Comparison of ENCODE assay signal across 37 cellular contexts in genomic region chr17:34397265-34397664, GRCh38. TPM values are rescaled to one million over a fixed set of nuclear protein-coding genes. Genes with fewer than 3 reads are reported as not detected.
"Had no signal": no experiment of that assay in that cellular context is flagged by ENCODE, and none has a peak within 500 bp of the region (broad histone marks: within the 10 kb centered on the region; RNA-seq: fewer than 3 reads in every experiment).

No MANE protein-coding gene starts in this region.

- H3K79me2 ChIP-seq: parathyroid adenoma had no signal

- H3K4me1 ChIP-seq: colonic mucosa, gastroesophageal sphincter, parathyroid adenoma, psoas muscle, sigmoid colon, stomach, thyroid gland, upper lobe of left lung, vagina had no signal

- H3K27ac Mint-ChIP-seq: activated T-cell treated with anti-CD3 and anti-CD28 coated beads, Interleukin-2, amount 50 U/mL, for 24 hours; immature natural killer cell; naive thymus-derived CD8-positive, alpha-beta T cell; neural progenitor cell; stimulated activated effector memory CD8-positive, alpha-beta T cell treated with anti-CD3 and anti-CD28 coated beads, Interleukin-12 subunit alpha, Interleukin-12 subunit beta, amount 100 ng/mL, for 72 hours had no signal

- H3K9me3 ChIP-seq: colonic mucosa, gastroesophageal sphincter, psoas muscle, sigmoid colon, stomach, thyroid gland, upper lobe of left lung, vagina had no signal

- H3K4me3 Mint-ChIP-seq: activated T-cell treated with anti-CD3 and anti-CD28 coated beads, Interleukin-2, amount 50 U/mL, for 24 hours; immature natural killer cell; naive thymus-derived CD8-positive, alpha-beta T cell; neural progenitor cell; stimulated activated effector memory CD8-positive, alpha-beta T cell treated with anti-CD3 and anti-CD28 coated beads, Interleukin-12 subunit alpha, Interleukin-12 subunit beta, amount 100 ng/mL, for 72 hours had no signal

- ATAC-seq: activated CD4-positive, CD25-positive, alpha-beta regulatory T cell treated with anti-CD3 and anti-CD28 coated beads, Interleukin-2, amount 50 U/mL, for 24 hours; gastroesophageal sphincter; left colon; naive thymus-derived CD8-positive, alpha-beta T cell; psoas muscle; stimulated activated effector memory CD8-positive, alpha-beta T cell treated with anti-CD3 and anti-CD28 coated beads, Interleukin-12 subunit alpha, Interleukin-12 subunit beta, amount 100 ng/mL, for 72 hours had no signal

- H3K27me3 ChIP-seq: colonic mucosa, neural progenitor cell, sigmoid colon, thyroid gland, upper lobe of left lung, vagina had no signal

- H3K9ac ChIP-seq: neural progenitor cell, parathyroid adenoma had no signal

- H3K4me2 ChIP-seq: neural progenitor cell had no signal

- H3K36me3 Mint-ChIP-seq: immature natural killer cell; naive thymus-derived CD8-positive, alpha-beta T cell; neural progenitor cell; stimulated activated effector memory CD8-positive, alpha-beta T cell treated with anti-CD3 and anti-CD28 coated beads, Interleukin-12 subunit alpha, Interleukin-12 subunit beta, amount 100 ng/mL, for 72 hours had no signal

- H3K4me3 ChIP-seq: colonic mucosa, gastroesophageal sphincter, neural progenitor cell, psoas muscle, sigmoid colon, stomach, thyroid gland, upper lobe of left lung, vagina had no signal

- DNase-seq: activated CD4-positive, alpha-beta T cell treated with anti-CD3 and anti-CD28 coated beads for 48 hours; activated CD4-positive, alpha-beta T cell treated with anti-CD3 and anti-CD28 coated beads, Interleukin-2, amount 50 U/mL, for 48 hours; activated CD8-positive, alpha-beta memory T cell treated with anti-CD3 and anti-CD28 coated beads, Interleukin-2, amount 50 U/mL, for 48 hours; activated gamma-delta T cell treated with Interleukin-2 at 50 U/mL for 16 hours; activated naive CD4-positive, alpha-beta T cell treated with anti-CD3 and anti-CD28 coated beads, Interleukin-2, amount 50 U/mL, for 16 hours; activated T-cell treated with anti-CD3 and anti-CD28 coated beads, Interleukin-2, amount 50 U/mL, for 24 hours; cerebellar nuclear complex; colonic mucosa; effector CD8-positive, alpha-beta T cell; erythroblast; head of caudate nucleus; hippocampal formation; immature natural killer cell; kidney; left colon; midbrain; naive thymus-derived CD8-positive, alpha-beta T cell; occipital lobe; psoas muscle; sigmoid colon; small intestine; stimulated activated CD4-positive, alpha-beta T cell treated with anti-CD3 and anti-CD28 coated beads, Interleukin-4, amount 100 ng/mL, for 24 hours; stomach; T1000; thyroid gland; upper lobe of left lung; WERI-Rb-1 had no signal

- H3K9me3 Mint-ChIP-seq: activated T-cell treated with anti-CD3 and anti-CD28 coated beads, Interleukin-2, amount 50 U/mL, for 24 hours; immature natural killer cell; naive thymus-derived CD8-positive, alpha-beta T cell; neural progenitor cell; stimulated activated effector memory CD8-positive, alpha-beta T cell treated with anti-CD3 and anti-CD28 coated beads, Interleukin-12 subunit alpha, Interleukin-12 subunit beta, amount 100 ng/mL, for 72 hours had no signal

- H3K27ac ChIP-seq: colonic mucosa, gastroesophageal sphincter, neural progenitor cell, parathyroid adenoma, psoas muscle, sigmoid colon, stomach, thyroid gland, upper lobe of left lung, vagina, WERI-Rb-1 had no signal

- H3K36me3 ChIP-seq: colonic mucosa, gastroesophageal sphincter, neural progenitor cell, sigmoid colon, stomach, thyroid gland, upper lobe of left lung, vagina, WERI-Rb-1 had no signal

- H2AFZ ChIP-seq: neural progenitor cell, parathyroid adenoma had no signal

RNA-seq across cellular contexts. Expression of gene CCL1, which starts 34.2 kb away (rescaled TPM):
- total RNA-seq: bronchial epithelial cell; colonic mucosa; dermis microvascular lymphatic vessel endothelial cell; gastroesophageal sphincter; kidney; left colon; lower leg skin; naive thymus-derived CD8-positive, alpha-beta T cell; psoas muscle; sigmoid colon; stomach; thyroid gland; upper lobe of left lung; vagina had no signal

RNA-seq across cellular contexts. Expression of gene CCL13, which starts 41.0 kb away (rescaled TPM):
- total RNA-seq: activated CD8-positive, alpha-beta memory T cell treated with anti-CD3 and anti-CD28 coated beads for 36 hours; bronchial epithelial cell; dermis microvascular lymphatic vessel endothelial cell; naive thymus-derived CD8-positive, alpha-beta T cell; occipital lobe had no signal
